ENCODE assay signal across 8 cellular contexts in genomic region chr2:200509608-200510433, GRCh38. TPM values are rescaled to one million over a fixed set of nuclear protein-coding genes. Genes with fewer than 3 reads are reported as not detected.
DNase-seq lines count a peak whose midpoint lies in the region; ATAC-seq and TF ChIP-seq lines count a peak whose summit lies in the region.

KCTD18 (minus strand) TSS chr2:200510068; CDS start chr2:200507016, 3,052 bp downstream.

- H3K27me3 ChIP-seq in HUES64 (ENCODE audit: insufficient read depth, low read length), result peaks cover 3% of the 10 kb centered on the region; the same call in 1 of the 2 replicates
- H3K27me3 ChIP-seq in mononuclear cell (ENCODE audit: insufficient read depth, low read length), result peaks cover 7% of the 10 kb centered on the region

- peak within 1 kb of the TSS; percentile 99 for H3K4me2 ChIP-seq in OCI-LY7 (ENCODE audit: low read length)

- H3K9ac ChIP-seq in HUES64 (ENCODE audit: low read depth, low read length), result peak within 1 kb of the TSS; percentile 79

- WGBS in HUES64, result 3% methylated on average over 78 of the region's 78 CpGs

- peak within 1 kb of the TSS; percentile 73 for H3K4me3 ChIP-seq in HUES64 (ENCODE audit: low read length)
- peak within 1 kb of the TSS; percentile 78 for H3K4me3 ChIP-seq in OCI-LY7 (ENCODE audit: low read depth, low read length, poor library complexity, severe bottlenecking)
- H3K4me3 ChIP-seq in epithelial cell of esophagus (ENCODE audit: low read length), result peak within 1 kb of the TSS; percentile 87
- H3K4me3 ChIP-seq in mononuclear cell (ENCODE audit: low read length), result peak within 1 kb of the TSS; percentile 74

- H3K4me1 ChIP-seq in HUES64 (ENCODE audit: insufficient read depth, low read length) (no peaks in the 10 kb centered on the region), OCI-LY7 (ENCODE audit: insufficient read depth, low read length, poor library complexity, severe bottlenecking) (peaks cover 24% of the 10 kb centered on the region), mononuclear cell (ENCODE audit: insufficient read depth, low read length) (peaks cover 18% of the 10 kb centered on the region)

- POLR2A ChIA-PET in OCI-LY7 (lab: Charles Lee), result interaction anchor here (0.6 to 9.9 kb wide), 4 partner anchors 8 to 552 kb away, joined by 3 to 98 read pairs (median 4); partner anchors contain the start of gene SGO2

- H3K79me2 ChIP-seq in OCI-LY7 (ENCODE audit: insufficient read depth, low read depth, low read length), result peaks cover 4% of the 10 kb centered on the region; the same call in 1 of the 2 replicates

- H3K27ac ChIP-seq in HUES64 (ENCODE audit: low read depth, low read length), result peak within 1 kb of the TSS; percentile 68
- peak within 1 kb of the TSS; percentile 16 for H3K27ac ChIP-seq in OCI-LY7 (ENCODE audit: low read depth, low read length, poor library complexity, severe bottlenecking)

- no peaks in the 10 kb centered on the region for H4K20me1 ChIP-seq in OCI-LY7 (ENCODE audit: insufficient read depth, low read length)

- CTCF ChIA-PET in OCI-LY7 (lab: Charles Lee; ENCODE audit: unreplicated experiment), result interaction anchor here (0.6 to 1.0 kb wide), 6 partner anchors 14 to 201 kb away, joined by 3 to 4 read pairs (median 4); partner anchors contain the start of gene SGO2

- peak; percentile 96 for ATAC-seq in GM21447 (IDR thresholded peaks at IDR 0.05; ENCODE audit: unreplicated experiment)

- no peaks in the 10 kb centered on the region for H3K9me3 ChIP-seq in HUES64 (ENCODE audit: insufficient read depth, low read depth, low read length)
- H3K9me3 ChIP-seq in OCI-LY7 (ENCODE audit: low read length), result no peaks in the 10 kb centered on the region
- H3K9me3 ChIP-seq in mononuclear cell (ENCODE audit: low read depth, low read length), result no peaks in the 10 kb centered on the region

- peak; percentile 80 for TF ChIP-seq CTCF in OCI-LY7 (conservative IDR thresholded peaks at IDR 0.05; ENCODE audit: low read length)
- peak; percentile 50 for TF ChIP-seq CTCF in epithelial cell of esophagus (IDR thresholded peaks at IDR 0.05; ENCODE audit: insufficient read depth, low read depth, low read length, missing control alignments)

- DNase-seq in DMS 273 treated with DMSO at 0.1 percent for 48 hours (lab: John Stamatoyannopoulos, UW) (peak; percentile 9), OCI-LY7 (ENCODE audit: low spot score) (peak; percentile 93), activated T-cell treated with anti-CD3 and anti-CD28 coated beads for 24 hours (ENCODE audit: low read depth) (peak; percentile 86), epithelial cell of esophagus (ENCODE audit: low read depth) (peak; percentile 79)
- DNase-seq in stimulated activated CD8-positive, alpha-beta memory T cell treated with anti-CD3 and anti-CD28 coated beads, Interleukin-4, amount 100 ng/mL, for 1 hour (ENCODE audit: low read depth in 2 of 2, low spot score in 1 of 2), result peak; percentile 76 to 82

- intact Hi-C loops in OCI-LY7 (cut with micrococcal nuclease; ENCODE audit: unreplicated experiment), result loop anchor here (1.0 to 10.0 kb wide), 2 partner anchors 16 to 375 kb away; partner anchors contain the start of genes NIF3L1, PPIL3 and SGO2

- no peaks in the 10 kb centered on the region for H3K36me3 ChIP-seq in HUES64 (ENCODE audit: insufficient read depth, low read length)
- H3K36me3 ChIP-seq in OCI-LY7 (ENCODE audit: insufficient read depth, low read length), result no peaks in the 10 kb centered on the region

- BruUV-seq in OCI-LY7 (replicated peaks; lab: Mats Ljungman, UMichigan), result no TSS peak

- no peaks in the 10 kb centered on the region for H3K9me2 ChIP-seq in OCI-LY7 (ENCODE audit: insufficient read depth, low read length)

- peak within 1 kb of the TSS; percentile 95 for H2AFZ ChIP-seq in OCI-LY7 (ENCODE audit: low read length)

RNA-seq across cellular contexts. Expression of gene KCTD18, which starts in this region (rescaled TPM):
- polyA plus RNA-seq in HUES64 (2013, experiment 1 of 2), result 2.8 TPM
- polyA plus RNA-seq in HUES64 (2013, experiment 2 of 2), result 4.2 TPM
- 10.9 and 12.7 TPM in 2 replicates for total RNA-seq in OCI-LY7 (2014; rRNA removed; shearing (Covaris generic))
- total RNA-seq in OCI-LY7 (2022), result 16.2 and 20.0 TPM in 2 replicates
- total RNA-seq in mononuclear cell, result 23.5 TPM

Comparison
In these comparisons a context has a peak if more than half of its experiments do, and no peak if none do; other contexts are left out.
1. Peak in every context shown above with its lines: DNase-seq, ATAC-seq, H3K4me3 ChIP-seq and H3K27ac ChIP-seq.
2. DNase-seq: peak in every context shown above with its lines; median percentile 93 in OCI-LY7; 86 in activated T-cell treated with anti-CD3 and anti-CD28 coated beads for 24 hours; 79 in epithelial cell of esophagus; 79 in stimulated activated CD8-positive, alpha-beta memory T cell treated with anti-CD3 and anti-CD28 coated beads, Interleukin-4, amount 100 ng/mL, for 1 hour; 9 in DMS 273 treated with DMSO at 0.1 percent for 48 hours.